In the genomic region with DNA sequence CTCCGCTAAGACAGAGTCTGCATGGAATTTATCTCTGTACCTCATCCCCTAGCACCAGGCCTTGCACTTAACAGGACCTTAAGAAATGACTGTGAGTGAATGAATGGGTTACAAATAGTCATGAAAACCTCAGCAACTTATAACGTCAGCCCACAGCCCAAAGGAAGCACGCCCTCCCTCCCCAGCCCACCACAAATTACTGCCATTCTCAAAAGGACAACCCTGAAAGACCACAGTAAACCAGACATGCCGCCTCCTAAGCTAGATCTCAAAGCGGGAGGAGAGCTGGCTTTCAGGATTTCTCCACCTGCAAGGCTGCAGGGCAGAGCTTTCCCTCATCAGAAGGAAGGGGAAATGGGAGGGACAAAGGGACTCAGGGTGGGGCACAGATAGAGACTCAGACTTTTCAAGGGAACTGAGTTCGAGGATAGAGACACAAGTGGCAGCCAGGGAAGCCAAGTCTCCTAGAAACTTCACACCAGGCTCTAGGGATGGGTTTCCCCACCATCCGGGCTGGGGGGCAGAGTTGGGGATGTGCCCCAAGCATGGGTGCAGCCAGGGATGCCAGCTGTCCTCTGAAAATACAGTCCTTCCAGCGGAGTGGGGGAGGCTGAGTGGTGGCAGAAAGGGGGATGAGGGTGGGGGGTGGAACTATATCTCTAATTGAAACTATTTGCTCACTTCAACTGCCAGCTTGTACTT, we compare ENCODE assay signal across 12 cellular contexts. TPM values are rescaled to one million over a fixed set of nuclear protein-coding genes. Genes with fewer than 3 reads are reported as not detected.
A peak's percentile ranks its signal among the peaks of the same experiment; 100 is the strongest.
DNase-seq lines count a peak whose midpoint lies in the region; ATAC-seq and TF ChIP-seq lines count a peak whose summit lies in the region.
"Had no signal": no experiment of that assay in that cellular context is flagged by ENCODE, and none has a peak within 500 bp of the region (broad histone marks: within the 10 kb centered on the region; RNA-seq: fewer than 3 reads in every experiment).

No MANE protein-coding gene starts in this region.

- 33 to 47% (median 41%) methylated on average over 8 of the region's 8 CpGs for WGBS in spleen, 5 donors
- no CpG with 5 or more reads among the region's 8 CpGs for WGBS in mesendoderm (ENCODE audit: extremely low coverage, insufficient coverage, low lambda C conversion rate)

- H3K79me1 ChIP-seq in mesendoderm (ENCODE audit: low read length) = no peaks in the 10 kb centered on the region

- H3K27me3 Mint-ChIP-seq in T-helper 17 cell = no peaks in the 10 kb centered on the region
- H3K27me3 Mint-ChIP-seq in activated naive CD8-positive, alpha-beta T cell treated with anti-CD3 and anti-CD28 coated beads, Interleukin-2, amount 50 U/mL, for 24 hours = no peaks in the 10 kb centered on the region

- peak; percentile 44 for DNase-seq in GM13977 (ENCODE audit: low spot score)
- DNase-seq in T-helper 17 cell = peak in 1 of 3 donors; percentile 13
- peak; percentile 45 for DNase-seq in activated naive CD8-positive, alpha-beta T cell treated with anti-CD3 and anti-CD28 coated beads, Interleukin-2, amount 50 U/mL, for 24 hours
- no peak for DNase-seq in spleen
- no peak for DNase-seq in mesendoderm
- DNase-seq in stimulated activated CD4-positive, alpha-beta T cell treated with anti-CD3 and anti-CD28 coated beads, Interleukin-2, amount 100 ng/mL, for 48 hours = no peak
- DNase-seq: cortex of kidney, EL, H7, NCI-H187 treated with DMSO at 0.1 percent for 48 hours had no signal

- H3K4me1 Mint-ChIP-seq in T-helper 17 cell = peaks cover 59% of the 10 kb centered on the region
- H3K4me1 Mint-ChIP-seq in activated naive CD8-positive, alpha-beta T cell treated with anti-CD3 and anti-CD28 coated beads, Interleukin-2, amount 50 U/mL, for 24 hours = peaks cover 73% of the 10 kb centered on the region

- no peak overlapping the region for H3K18ac ChIP-seq in mesendoderm (ENCODE audit: low read length)

- no peak overlapping the region for H2AK5ac ChIP-seq in mesendoderm (ENCODE audit: low read length)

- H3K36me3 Mint-ChIP-seq in T-helper 17 cell (ENCODE audit: low read depth) = no peaks in the 10 kb centered on the region
- H3K36me3 Mint-ChIP-seq in activated naive CD8-positive, alpha-beta T cell treated with anti-CD3 and anti-CD28 coated beads, Interleukin-2, amount 50 U/mL, for 24 hours (ENCODE audit: low read depth) = no peaks in the 10 kb centered on the region

- H3K4ac ChIP-seq in mesendoderm (ENCODE audit: low read depth, low read length) = no peak overlapping the region

- H3K9ac ChIP-seq in mesendoderm (ENCODE audit: low read length) = no peak overlapping the region

- H3K23ac ChIP-seq in mesendoderm (ENCODE audit: low read length) = no peak overlapping the region

- H3K9me3 ChIP-seq in T-helper 17 cell (ENCODE audit: control insufficient read depth, low read length, poor library complexity, severe bottlenecking) (no peaks in the 10 kb centered on the region), spleen (no peaks in the 10 kb centered on the region)

- TF ChIP-seq CTCF in GM13977 (IDR thresholded peaks at IDR 0.05; ENCODE audit: extremely low read depth, insufficient read depth, missing control alignments) = no peak
- TF ChIP-seq CTCF in spleen (IDR thresholded peaks at IDR 0.05 in 8 of 11, conservative IDR thresholded peaks at IDR 0.05 in 3 of 11) = no peak

- no peak overlapping the region for H4K5ac ChIP-seq in mesendoderm (ENCODE audit: low read length)

- H3K27ac ChIP-seq in spleen = peak overlapping the region in 7 of 8 donors; percentile 10 to 93 (median 83)
- H3K27ac ChIP-seq in mesendoderm (ENCODE audit: low read depth, low read length) = no peak overlapping the region

- no peak overlapping the region for H2BK15ac ChIP-seq in mesendoderm (replicated peaks; ENCODE audit: low read depth)

- peak; percentile 67 for ATAC-seq in T-helper 17 cell
- peak; percentile 75 for ATAC-seq in activated naive CD8-positive, alpha-beta T cell treated with anti-CD3 and anti-CD28 coated beads, Interleukin-2, amount 50 U/mL, for 24 hours
- no peak for ATAC-seq in GM21390 (IDR thresholded peaks at IDR 0.05; ENCODE audit: unreplicated experiment)
- no peak for ATAC-seq in GM21786 (IDR thresholded peaks at IDR 0.05; ENCODE audit: unreplicated experiment)

- peak overlapping the region; percentile 93 for H3K27ac Mint-ChIP-seq in T-helper 17 cell
- peak overlapping the region; percentile 50 for H3K27ac Mint-ChIP-seq in activated naive CD8-positive, alpha-beta T cell treated with anti-CD3 and anti-CD28 coated beads, Interleukin-2, amount 50 U/mL, for 24 hours

- peak overlapping the region; percentile 87 for H3K4me3 Mint-ChIP-seq in T-helper 17 cell
- peak overlapping the region; percentile 5 for H3K4me3 Mint-ChIP-seq in activated naive CD8-positive, alpha-beta T cell treated with anti-CD3 and anti-CD28 coated beads, Interleukin-2, amount 50 U/mL, for 24 hours

- no peak overlapping the region for H3K56ac ChIP-seq in mesendoderm (ENCODE audit: low read length)

- H3K4me1 ChIP-seq in spleen (peaks cover 37 to 100% (median 86%) of the 10 kb centered on the region in 6 donors), mesendoderm (ENCODE audit: control insufficient read depth, low read depth, low read length) (peaks cover 7% of the 10 kb centered on the region)

- H3K4me3 ChIP-seq in spleen (peak overlapping the region in 1 of 8 donors; percentile 40), mesendoderm (ENCODE audit: low read length) (no peak overlapping the region)

- H4K8ac ChIP-seq in mesendoderm (ENCODE audit: low read depth, low read length) = no peak overlapping the region

- H3K36me3 ChIP-seq in spleen (no peaks in the 10 kb centered on the region), mesendoderm (ENCODE audit: control insufficient read depth, insufficient read depth, low read length) (no peaks in the 10 kb centered on the region)

- H2BK120ac ChIP-seq in mesendoderm (ENCODE audit: low read depth, low read length) = no peak overlapping the region

- no peaks in the 10 kb centered on the region for H3K79me2 ChIP-seq in mesendoderm (ENCODE audit: control insufficient read depth, insufficient read depth, low read length)

- H3K9me3 Mint-ChIP-seq in activated naive CD8-positive, alpha-beta T cell treated with anti-CD3 and anti-CD28 coated beads, Interleukin-2, amount 50 U/mL, for 24 hours = no peaks in the 10 kb centered on the region

- no peak overlapping the region for H2BK5ac ChIP-seq in mesendoderm (ENCODE audit: low read length)

- TF ChIP-seq POLR2A in spleen (IDR thresholded peaks at IDR 0.05) = no peak

- H3K27me3 ChIP-seq in spleen (replicated peaks in 1 of 7) (peaks cover 0 to 8% (median 0%) of the 10 kb centered on the region in 7 donors), mesendoderm (ENCODE audit: insufficient read depth, low read length, poor library complexity) (no peaks in the 10 kb centered on the region)

- in situ Hi-C loops in GM13977 (cut with MboI; ENCODE audit: low pct_unique_long_range_greater_than_20kb, low sequenced_read_pairs, unreplicated experiment) = no loop called here

- H3K4me2 ChIP-seq in mesendoderm (ENCODE audit: low read length) = no peak overlapping the region

- intact Hi-C loops in spleen (cut with DNase I; ENCODE audit: low total_unique reads) = no loop called here

RNA-seq across cellular contexts. Expression of gene PLXDC1, which starts 56.7 kb away (rescaled TPM):
- total RNA-seq in T-helper 17 cell = 10 to 100 TPM in 1 of 2 donors, 1 to 10 TPM in 1; 7.5 to 11.7 TPM
- total RNA-seq in spleen = 10 to 100 TPM in 2 of 7 donors, 1 to 10 TPM in 5; 3.1 to 11.2 (median 6.0) TPM
- 1 to 10 TPM; 2.9 to 4.2 (median 3.3) TPM for polyA plus RNA-seq in spleen
- 0.44 TPM for polyA plus RNA-seq in mesendoderm (2013, experiment 1 of 2)
- polyA plus RNA-seq in mesendoderm (2013, experiment 2 of 2) = 0.24 TPM

Comparison
In these comparisons a context has a peak if more than half of its experiments do, and no peak if none do; other contexts are left out.
1. DNase-seq: peak in GM13977 (single experiment) and activated naive CD8-positive, alpha-beta T cell treated with anti-CD3 and anti-CD28 coated beads, Interleukin-2, amount 50 U/mL, for 24 hours (single experiment); none in spleen (single experiment), mesendoderm (single experiment) and stimulated activated CD4-positive, alpha-beta T cell treated with anti-CD3 and anti-CD28 coated beads, Interleukin-2, amount 100 ng/mL, for 48 hours (0 of 2).
2. ATAC-seq: peak in T-helper 17 cell (single experiment) and activated naive CD8-positive, alpha-beta T cell treated with anti-CD3 and anti-CD28 coated beads, Interleukin-2, amount 50 U/mL, for 24 hours (single experiment); none in GM21390 (single experiment) and GM21786 (single experiment).